In the genomic region with DNA sequence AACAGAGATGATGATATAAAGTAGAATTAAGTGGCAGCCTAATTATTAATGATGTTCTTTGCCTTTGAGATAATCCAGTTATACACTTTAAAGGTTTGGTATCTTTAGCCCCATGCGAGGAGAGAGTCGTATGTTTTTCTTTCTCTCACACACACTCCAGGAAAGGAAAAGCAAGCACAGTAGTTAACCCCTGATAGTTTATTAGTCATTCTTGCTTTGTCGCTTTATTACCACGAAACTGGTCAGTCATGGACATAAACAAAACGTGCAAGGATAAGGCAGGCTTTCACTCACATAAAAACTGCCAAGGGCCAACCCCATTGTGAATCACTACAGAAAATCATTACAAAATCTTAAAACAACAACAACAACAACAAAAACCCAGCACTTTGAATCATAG, we compare ENCODE assay signal across 17 cellular contexts.
"Had no signal": no experiment of that assay in that cellular context is flagged by ENCODE, and none has a peak within 500 bp of the region (broad histone marks: within the 10 kb centered on the region; RNA-seq: fewer than 3 reads in every experiment).

No MANE protein-coding gene starts in this region.

- H3K27ac ChIP-seq: esophagus muscularis mucosa, hepatocyte, left lung, thyroid gland had no signal

- H3K36me3 ChIP-seq: esophagus muscularis mucosa, left lung, thyroid gland had no signal

- H3K27me3 ChIP-seq: esophagus muscularis mucosa, hepatocyte, left lung, thyroid gland had no signal

- H3K4me3 ChIP-seq: esophagus muscularis mucosa, hepatocyte, left lung, thyroid gland had no signal

- DNase-seq: activated CD4-positive, alpha-beta T cell treated with anti-CD3 and anti-CD28 coated beads, Interleukin-2, amount 10 ng/mL, durations not matched to agents 24 days and 14 days; activated CD8-positive, alpha-beta T cell treated with anti-CD3 and anti-CD28 coated beads for 36 hours; activated naive CD4-positive, alpha-beta T cell treated with anti-CD3 and anti-CD28 coated beads for 36 hours; activated T-cell treated with anti-CD3 and anti-CD28 coated beads, Interleukin-2, amount 50 U/mL, for 1 hour; anterior cingulate cortex; dermis blood vessel endothelial cell; effector memory CD4-positive, alpha-beta T cell; foreskin fibroblast; left lung; occipital lobe; posterior cingulate gyrus; retina; stimulated activated naive CD4-positive, alpha-beta T cell; T-helper 9 cell; thyroid gland had no signal
